8 cellular contexts compared by ENCODE assay signal in genomic region chr3:66582721-66583141, GRCh38.
DNase-seq lines count a peak whose midpoint lies in the region; ATAC-seq and TF ChIP-seq lines count a peak whose summit lies in the region.

No MANE protein-coding gene starts in this region.

- H4K20me1 ChIP-seq in H9 (ENCODE audit: control insufficient read depth, insufficient read depth, insufficient read length), result no peaks in the 10 kb centered on the region

- H2AFZ ChIP-seq in H9 (ENCODE audit: low read length), result no peak overlapping the region

- H3T11ph ChIP-seq in H9 (ENCODE audit: low read length), result no peak overlapping the region

- no CpG with 5 or more reads among the region's 20 CpGs for WGBS in H9 (ENCODE audit: extremely low coverage, insufficient read length, low lambda C conversion rate)

- no peak overlapping the region for H3K27ac Mint-ChIP-seq in H9

- no peaks in the 10 kb centered on the region for H3K79me1 ChIP-seq in H9 (ENCODE audit: insufficient read depth, low read depth, low read length, poor library complexity, severe bottlenecking)

- H3K9ac ChIP-seq in H9 (ENCODE audit: extremely low read depth, insufficient read length, low read length), result no peak overlapping the region

- H3K4me1 Mint-ChIP-seq in H9, result peaks cover 2 to 6% of the 10 kb centered on the region in 2 experiments; a peak in 2 of 4 replicates

- H3K23ac ChIP-seq in H9 (ENCODE audit: insufficient read length, low read depth, low read length), result no peak overlapping the region

- no peak for TF ChIP-seq CTCF in H9 (conservative IDR thresholded peaks at IDR 0.05)

- no peak overlapping the region for H3K27ac ChIP-seq in H9 (ENCODE audit: insufficient read length, low read depth, low read length)

- H2BK120ac ChIP-seq in H9 (ENCODE audit: low read depth, low read length, poor library complexity, severe bottlenecking), result no peak overlapping the region

- peak; percentile 96 for ATAC-seq in GM18502 (IDR thresholded peaks at IDR 0.05; ENCODE audit: poor library complexity, unreplicated experiment)
- peak; percentile 80 for ATAC-seq in HG02840 (IDR thresholded peaks at IDR 0.05; ENCODE audit: low FRiP score, unreplicated experiment)
- no peak for ATAC-seq in left cardiac atrium

- no peak overlapping the region for H3K56ac ChIP-seq in H9 (ENCODE audit: insufficient read length, low read depth, low read length)

- no peaks in the 10 kb centered on the region for H3K23me2 ChIP-seq in H9 (ENCODE audit: insufficient read length, low read depth, low read length, poor library complexity, severe bottlenecking)

- no peaks in the 10 kb centered on the region for H3K27me3 ChIP-seq in H9 (ENCODE audit: insufficient read depth, low read length)

- no peak overlapping the region for H2BK15ac ChIP-seq in H9 (ENCODE audit: low read depth, low read length)

- no peak overlapping the region for H3K4ac ChIP-seq in H9 (ENCODE audit: low read depth, low read length)

- no peak overlapping the region for H3K14ac ChIP-seq in H9 (ENCODE audit: insufficient read depth, low read length)

- no peak overlapping the region for H3K4me3 Mint-ChIP-seq in H9

- no peak overlapping the region for H4K91ac ChIP-seq in H9 (ENCODE audit: insufficient read length, low read depth, low read length)

- peaks cover 6 to 17% (median 12%) of the 10 kb centered on the region in 3 experiments; a peak in 5 of 7 replicates for H3K36me3 Mint-ChIP-seq in H9 (ENCODE audit: insufficient read depth in 1 of 3, low read depth in 3 of 3)

- no peak overlapping the region for H2AK5ac ChIP-seq in H9 (ENCODE audit: insufficient read length, low read length)

- no peak overlapping the region for H3K18ac ChIP-seq in H9 (ENCODE audit: insufficient read length, low read depth, low read length)

- intact Hi-C loops in left cardiac atrium (cut with DNase I), result no loop called here

- H3K9me3 Mint-ChIP-seq in H9, result peaks cover 13 to 15% of the 10 kb centered on the region in 2 experiments

- H3K9me3 ChIP-seq in H9 (ENCODE audit: control insufficient read depth, low read depth, low read length), result peaks cover 6% of the 10 kb centered on the region

- no peak overlapping the region for H2BK5ac ChIP-seq in H9 (ENCODE audit: insufficient read length, low read length)

- no peak overlapping the region for H4K5ac ChIP-seq in H9 (ENCODE audit: insufficient read length, low read depth, low read length)

- no peak overlapping the region for H3K4me2 ChIP-seq in H9 (ENCODE audit: insufficient read depth, insufficient read length, low read length)

- H3K79me2 ChIP-seq in H9 (ENCODE audit: insufficient read depth, low read length), result no peaks in the 10 kb centered on the region

- no peaks in the 10 kb centered on the region for H3K4me1 ChIP-seq in H9 (ENCODE audit: insufficient read depth, low read length)

- peaks cover 14% of the 10 kb centered on the region for H3K27me3 Mint-ChIP-seq in H9 (ENCODE audit: low read depth)

- no peak overlapping the region for H4K8ac ChIP-seq in H9 (replicated peaks; ENCODE audit: insufficient read length, low read depth, low read length)

- H2BK20ac ChIP-seq in H9 (ENCODE audit: low read depth, low read length, poor library complexity, severe bottlenecking), result no peak overlapping the region

- DNase-seq in RPMI8226, result peak; percentile 7
- peak; percentile 59 for DNase-seq in astrocyte of the hippocampus (ENCODE audit: low read depth, low spot score)
- peak; percentile 9 to 32 for DNase-seq in stimulated activated CD8-positive, alpha-beta memory T cell treated with anti-CD3 and anti-CD28 coated beads, Interleukin-4, amount 100 ng/mL, for 4 hours (ENCODE audit: low read depth in 2 of 2, low spot score in 1 of 2)
- DNase-seq in retina, result no peak
- no peak for DNase-seq in left cardiac atrium
- DNase-seq in H9, result no peak

- no peak overlapping the region for H2BK12ac ChIP-seq in H9 (ENCODE audit: insufficient read length, low read depth, low read length)

Comparison
In these comparisons a context has a peak if more than half of its experiments do, and no peak if none do; other contexts are left out.
1. ATAC-seq: peak in GM18502 (single experiment) and HG02840 (single experiment); none in left cardiac atrium (0 of 2).
2. DNase-seq: peak in RPMI8226 (single experiment), astrocyte of the hippocampus (single experiment) and stimulated activated CD8-positive, alpha-beta memory T cell treated with anti-CD3 and anti-CD28 coated beads, Interleukin-4, amount 100 ng/mL, for 4 hours (2 of 2); none in retina (single experiment), left cardiac atrium (single experiment) and H9 (single experiment).